10 cellular contexts compared by ENCODE assay signal in genomic region chr10:95273393-95274312, GRCh38. TPM values are rescaled to one million over a fixed set of nuclear protein-coding genes. Genes with fewer than 3 reads are reported as not detected.
A peak's percentile ranks its signal among the peaks of the same experiment; 100 is the strongest.
DNase-seq lines count a peak whose midpoint lies in the region; ATAC-seq, FAIRE-seq and TF ChIP-seq lines count a peak whose summit lies in the region.
"Had no signal": no experiment of that assay in that cellular context is flagged by ENCODE, and none has a peak within 500 bp of the region (broad histone marks: within the 10 kb centered on the region; RNA-seq: fewer than 3 reads in every experiment).

No MANE protein-coding gene starts in this region.

- CTCF ChIA-PET in K562 (lab: Yijun Ruan, JAX; ENCODE audit: low intra/inter-chr PET ratio), result no interaction called here

- no peak overlapping the region for H3K4me3 Mint-ChIP-seq in stimulated activated memory B cell treated with anti-CD40 and anti-IgM and Interleukin-4, amounts not matched to agents 10 μg/mL and 1 μg/mL and 100 μg/mL, for 72 hours
- H3K4me3 Mint-ChIP-seq: activated naive CD8-positive, alpha-beta T cell treated with anti-CD3 and anti-CD28 coated beads, Interleukin-2, amount 10 ng/mL, durations not matched to agents 7 days and 5 days had no signal

- POLR2A ChIA-PET in K562 (lab: Yijun Ruan, JAX), result interaction anchor here (0.6 to 1.0 kb wide), 3 partner anchors 16 to 22 kb away, joined by 3 to 4 read pairs (median 3); no protein-coding TSS in a partner anchor

- intact Hi-C loops in K562 (cut with micrococcal nuclease), result no loop called here

- FAIRE-seq in H54 (lab: Jason Lieb, UNC), result peak; percentile 90
- peak; percentile 54 for FAIRE-seq in K562 (lab: Jason Lieb, UNC)
- FAIRE-seq in keratinocyte (lab: Jason Lieb, UNC), result peak; percentile 87

- peak; percentile 69 for DNase-seq in H54 (ENCODE audit: insufficient read length, low spot score)
- no peak for DNase-seq in K562 (ENCODE audit: extremely low read depth in 1 of 4, low spot score in 3 of 4)
- DNase-seq in keratinocyte (ENCODE audit: low read depth, low spot score), result no peak
- no peak for DNase-seq in NCI-H526 (lab: John Stamatoyannopoulos, UW)
- no peak for DNase-seq in activated CD8-positive, alpha-beta memory T cell treated with anti-CD3 and anti-CD28 coated beads, Interleukin-2, amount 50 U/mL, for 4 hours
- DNase-seq in DMS114 treated with DMSO at 0.1 percent for 48 hours (lab: John Stamatoyannopoulos, UW; ENCODE audit: unreplicated experiment), result no peak
- DNase-seq: activated naive CD8-positive, alpha-beta T cell treated with anti-CD3 and anti-CD28 coated beads, Interleukin-2, amount 10 ng/mL, durations not matched to agents 7 days and 5 days; SJCRH30 had no signal

- H3K9me3 ChIP-seq in K562 (replicated peaks; ENCODE audit: control insufficient read depth, insufficient read depth, low read depth, low read length), result no peaks in the 10 kb centered on the region; the same call in 1 of the 2 replicates
- H3K9me3 ChIP-seq in keratinocyte (ENCODE audit: control insufficient read depth, low read depth, low read length), result no peaks in the 10 kb centered on the region
- H3K9me3 ChIP-seq: SJCRH30 had no signal

- H3K27ac ChIP-seq in K562 (ENCODE audit: extremely low read depth, low read depth, low read length) (no peak overlapping the region), keratinocyte (ENCODE audit: control insufficient read depth, insufficient read depth, low read length) (peak overlapping the region; percentile 93)
- H3K27ac ChIP-seq: SJCRH30 had no signal

- H4K20me1 ChIP-seq in K562 (replicated peaks; ENCODE audit: control insufficient read depth, insufficient read depth, low read length) (peaks cover 10% of the 10 kb centered on the region), keratinocyte (ENCODE audit: control insufficient read depth, extremely low read depth, insufficient read depth, low read length) (no peaks in the 10 kb centered on the region)

- H3K27me3 ChIP-seq in K562 (ENCODE audit: control insufficient read depth in 2 of 2, insufficient read depth in 2 of 2, low read length in 2 of 2) (no peaks in the 10 kb centered on the region), keratinocyte (ENCODE audit: control insufficient read depth, extremely low read depth, insufficient read depth, low read length) (no peaks in the 10 kb centered on the region)
- H3K27me3 ChIP-seq: SJCRH30 had no signal

- H3K4me3 ChIP-seq in K562, result no peak overlapping the region
- H3K4me3 ChIP-seq in keratinocyte (ENCODE audit: control insufficient read depth in 2 of 3, extremely low read depth in 1 of 3, insufficient read depth in 2 of 3, low read depth in 1 of 3, low read length in 3 of 3), result peak overlapping the region in 2 of 3 experiments; percentile 51 to 58
- H3K4me3 ChIP-seq: SJCRH30 had no signal

- peaks cover 18 to 29% of the 10 kb centered on the region in 2 experiments for H3K4me1 ChIP-seq in K562 (replicated peaks in 1 of 2; ENCODE audit: control insufficient read depth in 2 of 2, insufficient read depth in 2 of 2, low read length in 2 of 2)
- H3K4me1 ChIP-seq in keratinocyte (ENCODE audit: control insufficient read depth, extremely low read depth, insufficient read depth, low read length), result peaks cover 68% of the 10 kb centered on the region

- TF ChIP-seq EP300 in K562 (IDR thresholded peaks at IDR 0.05; ENCODE audit: low read length), result no peak

- H3K4me1 Mint-ChIP-seq in stimulated activated memory B cell treated with anti-CD40 and anti-IgM and Interleukin-4, amounts not matched to agents 10 μg/mL and 1 μg/mL and 100 μg/mL, for 72 hours, result peaks cover 51% of the 10 kb centered on the region

- no peaks in the 10 kb centered on the region for H3K9me3 Mint-ChIP-seq in stimulated activated memory B cell treated with anti-CD40 and anti-IgM and Interleukin-4, amounts not matched to agents 10 μg/mL and 1 μg/mL and 100 μg/mL, for 72 hours
- H3K9me3 Mint-ChIP-seq: activated naive CD8-positive, alpha-beta T cell treated with anti-CD3 and anti-CD28 coated beads, Interleukin-2, amount 10 ng/mL, durations not matched to agents 7 days and 5 days had no signal

- H3K79me2 ChIP-seq in K562 (ENCODE audit: control insufficient read depth, insufficient read depth, low read length), result peaks cover 60% of the 10 kb centered on the region
- H3K79me2 ChIP-seq in keratinocyte (ENCODE audit: control insufficient read depth, insufficient read depth, low read length), result peaks cover 73% of the 10 kb centered on the region

- H3K9me1 ChIP-seq in K562 (ENCODE audit: control insufficient read depth, insufficient read depth, low read length), result peaks cover 4% of the 10 kb centered on the region
- peaks cover 2% of the 10 kb centered on the region for H3K9me1 ChIP-seq in keratinocyte (ENCODE audit: control insufficient read depth, extremely low read depth, insufficient read depth, low read length)

- H3K36me3 ChIP-seq in K562 (ENCODE audit: control insufficient read depth, insufficient read depth, low read length) (peaks cover 12% of the 10 kb centered on the region; the same call in 1 of the 3 replicates), keratinocyte (ENCODE audit: control insufficient read depth in 2 of 2, extremely low read depth in 1 of 2, insufficient read depth in 2 of 2, low read length in 2 of 2) (peaks cover 15 to 22% of the 10 kb centered on the region in 2 experiments)
- H3K36me3 ChIP-seq: SJCRH30 had no signal

- dilution Hi-C loops in keratinocyte (cut with MboI; ENCODE audit: extremely low pct_ligation_motif_present, low sequenced_read_pairs), result no loop called here

- H3K27ac Mint-ChIP-seq in stimulated activated memory B cell treated with anti-CD40 and anti-IgM and Interleukin-4, amounts not matched to agents 10 μg/mL and 1 μg/mL and 100 μg/mL, for 72 hours, result peak overlapping the region; percentile 63
- H3K27ac Mint-ChIP-seq: activated naive CD8-positive, alpha-beta T cell treated with anti-CD3 and anti-CD28 coated beads, Interleukin-2, amount 10 ng/mL, durations not matched to agents 7 days and 5 days had no signal

- H3K9ac ChIP-seq in K562 (ENCODE audit: insufficient read depth in 1 of 2, low read depth in 2 of 2, low read length in 2 of 2), result no peak overlapping the region
- H3K9ac ChIP-seq in keratinocyte (ENCODE audit: control insufficient read depth, extremely low read depth, insufficient read depth, low read length), result peak overlapping the region; percentile 77

- H3K4me2 ChIP-seq in K562 (ENCODE audit: insufficient read depth, low read length) (no peak overlapping the region), keratinocyte (ENCODE audit: control insufficient read depth, extremely low read depth, insufficient read depth, low read depth, low read length) (peak overlapping the region; percentile 92)

- H2AFZ ChIP-seq in K562 (ENCODE audit: low read depth, low read length) (no peak overlapping the region), keratinocyte (ENCODE audit: control insufficient read depth, low read length) (no peak overlapping the region)

- in situ Hi-C loops in K562 (cut with MboI), result no loop called here

- peaks cover 32% of the 10 kb centered on the region for H3K36me3 Mint-ChIP-seq in stimulated activated memory B cell treated with anti-CD40 and anti-IgM and Interleukin-4, amounts not matched to agents 10 μg/mL and 1 μg/mL and 100 μg/mL, for 72 hours
- H3K36me3 Mint-ChIP-seq: activated naive CD8-positive, alpha-beta T cell treated with anti-CD3 and anti-CD28 coated beads, Interleukin-2, amount 10 ng/mL, durations not matched to agents 7 days and 5 days had no signal

- no peaks in the 10 kb centered on the region for H3K27me3 Mint-ChIP-seq in stimulated activated memory B cell treated with anti-CD40 and anti-IgM and Interleukin-4, amounts not matched to agents 10 μg/mL and 1 μg/mL and 100 μg/mL, for 72 hours

- TF ChIP-seq POLR2A in H54 (IDR thresholded peaks at IDR 0.05; ENCODE audit: low read depth, low read length), result no peak
- no peak for TF ChIP-seq POLR2A in K562 (conservative IDR thresholded peaks at IDR 0.05)

- 61% methylated on average over 12 of the region's 13 CpGs for WGBS in K562 (ENCODE audit: insufficient coverage, low coverage, missing lambda C conversion rate)

- BruUV-seq in K562 (replicated peaks; lab: Mats Ljungman, UMichigan), result no TSS peak

- TF ChIP-seq CTCF in K562 (IDR thresholded peaks at IDR 0.05 in 2 of 3, conservative IDR thresholded peaks at IDR 0.05 in 1 of 3; ENCODE audit: insufficient read depth in 2 of 3, low read depth in 1 of 3, low read length in 3 of 3) (no peak), keratinocyte (optimal IDR thresholded peaks at IDR 0.05 in 1 of 3, IDR thresholded peaks at IDR 0.05 in 1 of 3, conservative IDR thresholded peaks at IDR 0.05 in 1 of 3; ENCODE audit: extremely low read depth in 1 of 3, insufficient read depth in 2 of 3, low read length in 3 of 3) (no peak)

- TF ChIP-seq RAD21 in K562 (CRISPR knock-in tag; conservative IDR thresholded peaks at IDR 0.05 in 1 of 2, IDR thresholded peaks at IDR 0.05 in 1 of 2), result no peak

- no peak for ATAC-seq in K562
- no peak for ATAC-seq in stimulated activated memory B cell treated with anti-CD40 and anti-IgM and Interleukin-4, amounts not matched to agents 10 μg/mL and 1 μg/mL and 100 μg/mL, for 72 hours
- no peak for ATAC-seq in HG03135 (IDR thresholded peaks at IDR 0.05; ENCODE audit: unreplicated experiment)

RNA-seq across cellular contexts. Expression of gene PDLIM1, which starts 17.1 kb away (rescaled TPM):
- total RNA-seq in K562 (2011; cell fraction: chromatin; rRNA removed; ENCODE audit: low replicate concordance), result 33.7 and 36.9 TPM in 2 replicates
- total RNA-seq in K562 (2011; cell fraction: nucleolus; rRNA removed), result 27.2 and 28.5 TPM in 2 replicates
- total RNA-seq in K562 (2011; cell fraction: nucleoplasm; rRNA removed), result 37.0 and 40.4 TPM in 2 replicates
- total RNA-seq in K562 (2014; rRNA removed) (19.8 and 23.9 TPM in 2 replicates), K562 (2014; rRNA removed; fragmentation: Illumina TruSeq; extraction: Trizol) (39.1 and 41.6 TPM in 2 replicates), K562 (2015; rRNA removed; fragmentation: Illumina TruSeq; extraction: Trizol) (29.6 and 32.7 TPM in 2 replicates), K562 (2021) (110 and 116 TPM in 2 replicates)
- polyA plus RNA-seq in K562 (2011; rRNA removed) (47.3 and 71.2 TPM in 2 replicates), K562 (2014; fragmentation: Illumina TruSeq; extraction: Trizol) (128 and 164 TPM in 2 replicates), K562 (2014; fragmentation: Nextera tagmentation; extraction: Ambion mirVana) (10 to 100 TPM; 25.6 to 32.9 TPM), K562 (2014; rRNA removed) (56.5 and 59.1 TPM in 2 replicates), keratinocyte (200 to 450 TPM (median 298 TPM) in 3 replicates)
- 79.5 and 97.2 TPM in 2 replicates for polyA plus RNA-seq in K562 (2011; cell fraction: cytosol; rRNA removed)
- polyA plus RNA-seq in K562 (2011; cell fraction: nucleus; rRNA removed), result 42.8 and 45.8 TPM in 2 replicates
- polyA plus RNA-seq in K562 (2012), result 144 and 169 TPM in 2 replicates
- 68.9 and 82.4 TPM in 2 replicates for polyA minus RNA-seq in K562 (2011; rRNA and poly(A)+ RNA removed)
- 67.6 and 71.5 TPM in 2 replicates for polyA minus RNA-seq in K562 (2011; cell fraction: cytosol; rRNA and poly(A)+ RNA removed)
- polyA minus RNA-seq in K562 (2011; cell fraction: nucleus; rRNA and poly(A)+ RNA removed), result 14.0 and 21.2 TPM in 2 replicates
- polyA plus RNA-seq in keratinocyte (2011; ENCODE audit: low read depth), result 152 TPM
- 550 and 564 TPM in 2 replicates for polyA plus RNA-seq in keratinocyte (2011; cell fraction: cytosol; rRNA removed)
- polyA plus RNA-seq in keratinocyte (2011; cell fraction: nucleus; rRNA removed), result 299 and 342 TPM in 2 replicates
- 367 and 421 TPM in 2 replicates for polyA plus RNA-seq in keratinocyte (2012; ENCODE audit: low replicate concordance)
- polyA minus RNA-seq in keratinocyte, result 372 to 462 TPM (median 381 TPM) in 3 replicates
- polyA minus RNA-seq in keratinocyte (2011; cell fraction: cytosol; rRNA and poly(A)+ RNA removed), result 329 TPM
- polyA minus RNA-seq in keratinocyte (2011; cell fraction: nucleus; rRNA and poly(A)+ RNA removed), result 92.1 and 192 TPM in 2 replicates
